8 cellular contexts compared by ENCODE assay signal in genomic region chr1:27233677-27234053, GRCh38. TPM values are rescaled to one million over a fixed set of nuclear protein-coding genes. Genes with fewer than 3 reads are reported as not detected.
DNase-seq lines count a peak whose midpoint lies in the region; ATAC-seq and TF ChIP-seq lines count a peak whose summit lies in the region.

No MANE protein-coding gene starts in this region.

- no peak for ATAC-seq in GM21786 (IDR thresholded peaks at IDR 0.05; ENCODE audit: unreplicated experiment)

- DNase-seq in activated CD8-positive, alpha-beta memory T cell treated with anti-CD3 and anti-CD28 coated beads for 48 hours (ENCODE audit: low read depth in 2 of 3, low spot score in 2 of 3): peak in 2 of 3 experiments; percentile 2 to 8
- no peak for DNase-seq in activated CD8-positive, alpha-beta memory T cell treated with anti-CD3 and anti-CD28 coated beads, Interleukin-2, amount 50 U/mL, for 48 hours
- no peak for DNase-seq in epithelial cell of proximal tubule (ENCODE audit: low read depth)
- DNase-seq in progenitor cell of endocrine pancreas (ENCODE audit: low spot score, unreplicated experiment): no peak
- no peak for DNase-seq in EL
- no peak for DNase-seq in posterior vena cava (ENCODE audit: low spot score)

- no peak for TF ChIP-seq CTCF in epithelial cell of proximal tubule (conservative IDR thresholded peaks at IDR 0.05; ENCODE audit: low read depth, low read length)
- TF ChIP-seq CTCF in progenitor cell of endocrine pancreas (IDR thresholded peaks at IDR 0.05; ENCODE audit: unreplicated experiment): no peak

- no peaks in the 10 kb centered on the region for H3K9me3 Mint-ChIP-seq in T-helper 1 cell treated with Interleukin-12 subunit alpha and Interleukin-12 subunit beta and Interleukin-4 antibody, amounts not matched to agents 30 μg/mL and 1 μg/mL, for 36 hours
- H3K9me3 Mint-ChIP-seq in progenitor cell of endocrine pancreas (ENCODE audit: low read depth): no peaks in the 10 kb centered on the region

- no peaks in the 10 kb centered on the region for H3K27me3 Mint-ChIP-seq in T-helper 1 cell treated with Interleukin-12 subunit alpha and Interleukin-12 subunit beta and Interleukin-4 antibody, amounts not matched to agents 30 μg/mL and 1 μg/mL, for 36 hours (ENCODE audit: low read depth)
- no peaks in the 10 kb centered on the region for H3K27me3 Mint-ChIP-seq in progenitor cell of endocrine pancreas

- H3K27ac Mint-ChIP-seq in T-helper 1 cell treated with Interleukin-12 subunit alpha and Interleukin-12 subunit beta and Interleukin-4 antibody, amounts not matched to agents 30 μg/mL and 1 μg/mL, for 36 hours: peak overlapping the region; percentile 60
- H3K27ac Mint-ChIP-seq in progenitor cell of endocrine pancreas: peak overlapping the region; percentile 57

- H3K4me1 Mint-ChIP-seq in T-helper 1 cell treated with Interleukin-12 subunit alpha and Interleukin-12 subunit beta and Interleukin-4 antibody, amounts not matched to agents 30 μg/mL and 1 μg/mL, for 36 hours (ENCODE audit: low read depth): peaks cover 24% of the 10 kb centered on the region
- H3K4me1 Mint-ChIP-seq in progenitor cell of endocrine pancreas (ENCODE audit: low read depth): peaks cover 16% of the 10 kb centered on the region

- H3K36me3 Mint-ChIP-seq in T-helper 1 cell treated with Interleukin-12 subunit alpha and Interleukin-12 subunit beta and Interleukin-4 antibody, amounts not matched to agents 30 μg/mL and 1 μg/mL, for 36 hours (ENCODE audit: low read depth): peaks cover 2% of the 10 kb centered on the region
- H3K36me3 Mint-ChIP-seq in progenitor cell of endocrine pancreas (ENCODE audit: insufficient read depth): no peaks in the 10 kb centered on the region

- peak overlapping the region; percentile 60 for H3K4me3 ChIP-seq in epithelial cell of proximal tubule (ENCODE audit: low read depth, low read length)

- intact Hi-C loops in posterior vena cava (cut with DNase I): no loop called here

- H3K4me3 Mint-ChIP-seq in T-helper 1 cell treated with Interleukin-12 subunit alpha and Interleukin-12 subunit beta and Interleukin-4 antibody, amounts not matched to agents 30 μg/mL and 1 μg/mL, for 36 hours: peak overlapping the region; percentile 99
- peak overlapping the region; percentile 95 for H3K4me3 Mint-ChIP-seq in progenitor cell of endocrine pancreas (ENCODE audit: low read depth)

RNA-seq across cellular contexts. Expression of gene WDTC1, which starts 0.8 kb away (rescaled TPM):
- 15.0 and 24.7 TPM in 2 replicates for total RNA-seq in epithelial cell of proximal tubule
- 51.4 and 53.8 TPM in 2 replicates for total RNA-seq in progenitor cell of endocrine pancreas
- total RNA-seq in posterior vena cava: 10 to 100 TPM; 22.6 to 27.4 TPM

Comparison
In these comparisons a context has a peak if more than half of its experiments do, and no peak if none do; other contexts are left out.
1. DNase-seq: peak in activated CD8-positive, alpha-beta memory T cell treated with anti-CD3 and anti-CD28 coated beads for 48 hours (2 of 3); none in activated CD8-positive, alpha-beta memory T cell treated with anti-CD3 and anti-CD28 coated beads, Interleukin-2, amount 50 U/mL, for 48 hours (single experiment), epithelial cell of proximal tubule (single experiment), progenitor cell of endocrine pancreas (single experiment), EL (single experiment) and posterior vena cava (single experiment).